ENCODE assay signal across 35 cellular contexts in genomic region chr3:3778216-3778615, GRCh38. TPM values are rescaled to one million over a fixed set of nuclear protein-coding genes. Genes with fewer than 3 reads are reported as not detected.
"Had no signal": no experiment of that assay in that cellular context is flagged by ENCODE, and none has a peak within 500 bp of the region (broad histone marks: within the 10 kb centered on the region; RNA-seq: fewer than 3 reads in every experiment).

No MANE protein-coding gene starts in this region.

- H3K4me3 ChIP-seq: MG63 had no signal

- H3K27ac ChIP-seq: KMS-11 had no signal

- H3K36me3 ChIP-seq: MG63 had no signal

- H3K27me3 ChIP-seq: MG63 had no signal

- H3K9me3 ChIP-seq: MG63 had no signal

- DNase-seq: Karpas-422, Kasumi-1, KBM-7, KG1, MM.1S, MV-4-11, NCI-H1048, NCI-H1092, NCI-H1092 treated with DMSO at 0.1 percent for 48 hours, NCI-H1105, NCI-H1105 treated with DMSO at 0.1 percent for 48 hours, NCI-H1417, NCI-H1417 treated with DMSO at 0.1 percent for 48 hours, NCI-H1436, NCI-H1436 treated with DMSO at 0.1 percent for 48 hours, NCI-H146, NCI-H1694, NCI-H1694 treated with DMSO at 0.1 percent for 48 hours, NCI-H187, NCI-H187 treated with DMSO at 0.1 percent for 48 hours, NCI-H1930, NCI-H2029, NCI-H2029 treated with DMSO at 0.1 percent for 48 hours, NCI-H2081, NCI-H2081 treated with DMSO at 0.1 percent for 48 hours, NCI-H2107, NCI-H2171, NCI-H2171 treated with DMSO at 0.1 percent for 48 hours, NCI-H2227 treated with DMSO at 0.1 percent for 48 hours, NCI-H345, NCI-H446, NCI-H446 treated with DMSO at 0.1 percent for 48 hours had no signal

RNA-seq across cellular contexts. Expression of gene LRRN1, which starts 21.0 kb away (rescaled TPM):
- total RNA-seq: LHCN-M2 had no signal
